Comparison of ENCODE assay signal across 9 cellular contexts in the genomic region with DNA sequence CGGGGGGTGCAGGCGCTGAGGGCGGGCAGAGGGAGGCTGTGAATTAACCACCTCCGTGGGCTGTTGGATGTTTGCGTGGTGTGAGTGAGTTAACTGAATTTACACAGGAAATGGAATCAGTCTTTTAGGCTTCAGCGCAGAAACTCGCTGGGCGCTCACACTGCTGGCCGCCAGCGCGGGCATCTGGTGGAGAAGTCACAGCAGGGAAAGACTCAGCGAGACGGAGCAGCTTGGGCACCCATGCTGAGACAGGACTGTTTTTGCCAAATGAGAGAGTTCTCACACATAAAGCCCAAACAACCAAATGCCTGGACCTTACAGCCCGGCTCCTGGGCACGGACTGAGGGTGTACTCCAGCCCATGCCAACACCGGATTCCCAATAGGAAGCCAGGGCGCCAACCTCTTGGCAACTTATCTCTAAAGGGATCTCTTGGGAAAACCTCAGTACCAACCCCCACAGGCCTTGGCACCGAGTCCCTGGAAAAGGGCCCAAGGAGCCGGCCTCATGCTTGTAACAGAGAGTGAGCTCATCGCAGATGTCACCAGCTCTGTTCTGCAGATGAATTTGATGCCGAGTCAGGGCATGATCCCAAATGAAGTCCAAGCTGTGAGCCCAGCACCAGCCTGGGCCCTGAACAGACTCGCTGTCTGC. TPM values are rescaled to one million over a fixed set of nuclear protein-coding genes. Genes with fewer than 3 reads are reported as not detected.
DNase-seq lines count a peak whose midpoint lies in the region; ATAC-seq and TF ChIP-seq lines count a peak whose summit lies in the region.
"Not testable (repeated sequence)": the region's sequence is repeated elsewhere in the genome, so short reads cannot be mapped to it uniquely, and the experiment has no call there.
"Had no signal": no experiment of that assay in that cellular context is flagged by ENCODE, and none has a peak within 500 bp of the region (broad histone marks: within the 10 kb centered on the region; RNA-seq: fewer than 3 reads in every experiment).

No MANE protein-coding gene starts in this region.

- not testable (repeated sequence) for DNase-seq in left lobe of liver (ENCODE audit: low spot score); gastrocnemius medialis; aorta

- in situ Hi-C loops in gastrocnemius medialis (cut with MboI; ENCODE audit: low sequenced_read_pairs in 4 of 4), result not testable (repeated sequence)

- H3K9me3 ChIP-seq in gastroesophageal sphincter; gastrocnemius medialis; aorta (ENCODE audit: control insufficient read depth, low read length): not testable (repeated sequence)

- TF ChIP-seq POLR2A in gastroesophageal sphincter (IDR thresholded peaks at IDR 0.05); gastrocnemius medialis (IDR thresholded peaks at IDR 0.05): not testable (repeated sequence)

- not testable (repeated sequence) for H3K36me3 ChIP-seq in gastroesophageal sphincter; gastrocnemius medialis; aorta (ENCODE audit: control insufficient read depth in 1 of 2, insufficient read depth in 2 of 2, low read length in 1 of 2)

- H3K27ac ChIP-seq in gastroesophageal sphincter; gastrocnemius medialis; aorta (ENCODE audit: low read depth in 1 of 2, low read length in 2 of 2): not testable (repeated sequence)

- H3K27me3 ChIP-seq in gastroesophageal sphincter; gastrocnemius medialis; aorta (ENCODE audit: control insufficient read depth in 1 of 2, insufficient read depth in 2 of 2, low read length in 1 of 2): not testable (repeated sequence)

- intact Hi-C loops in gastrocnemius medialis (cut with DNase I; ENCODE audit: low total_unique reads); aorta (cut with DNase I): not testable (repeated sequence)

- not testable (repeated sequence) for H3K4me1 ChIP-seq in gastroesophageal sphincter; gastrocnemius medialis; aorta (ENCODE audit: control insufficient read depth in 1 of 2, insufficient read depth in 2 of 2, low read length in 2 of 2)

- ATAC-seq in SK-N-SH treated with all-trans-retinoic acid at 6 μM for 48 hours, result peak; percentile 44; the same call in 2 of the 3 replicates
- peak; percentile 31 for ATAC-seq in gastroesophageal sphincter
- ATAC-seq in left lobe of liver, result peak; percentile 20
- peak; percentile 90 to 94 for ATAC-seq in gastrocnemius medialis
- peak; percentile 75 for ATAC-seq in aorta (ENCODE audit: low FRiP score)

- not testable (repeated sequence) for H3K4me3 ChIP-seq in gastroesophageal sphincter; gastrocnemius medialis; aorta (ENCODE audit: low read length in 2 of 2)

- TF ChIP-seq CTCF in gastroesophageal sphincter (IDR thresholded peaks at IDR 0.05); gastrocnemius medialis (IDR thresholded peaks at IDR 0.05 in 4 of 5, conservative IDR thresholded peaks at IDR 0.05 in 1 of 5): not testable (repeated sequence)

- WGBS in gastroesophageal sphincter (ENCODE audit: low coverage in 1 of 2), 2 donors, result no CpG with 5 or more reads among the region's 22 CpGs
- no CpG with 5 or more reads among the region's 22 CpGs for WGBS in aorta, 2 donors

- not testable (repeated sequence) for TF ChIP-seq EP300 in gastroesophageal sphincter (IDR thresholded peaks at IDR 0.05)

RNA-seq across cellular contexts. Expression of a gene that starts 11.2 kb away (rescaled TPM):
- total RNA-seq in gastroesophageal sphincter, result 10 to 100 TPM in 3 of 4 donors, 1 to 10 TPM in 1; 9.7 to 27.2 (median 19.0) TPM
- 427 TPM for total RNA-seq in left lobe of liver
- total RNA-seq in gastrocnemius medialis, result 1 to 10 TPM; 1.0 to 3.4 (median 1.4) TPM
- 10 to 100 TPM in 1 of 2 donors, 1 to 10 TPM in 1; 9.2 to 20.3 TPM for total RNA-seq in aorta
- 10 to 100 TPM; 20.4 to 38.1 TPM for polyA plus RNA-seq in aorta
- total RNA-seq: CD4-positive, CD25-positive, alpha-beta regulatory T cell had no signal
- polyA plus RNA-seq: CD14-positive monocyte; CD4-positive, alpha-beta memory T cell; CD8-positive, alpha-beta memory T cell had no signal

RNA-seq across cellular contexts. Expression of a gene that starts 43.0 kb away (rescaled TPM):
- total RNA-seq in gastroesophageal sphincter, result 10 to 100 TPM; 26.6 to 49.5 (median 41.4) TPM
- 11.0 TPM for total RNA-seq in left lobe of liver
- total RNA-seq in gastrocnemius medialis, result 10 to 100 TPM in 3 of 4 donors, 1 to 10 TPM in 1; 7.7 to 30.0 (median 18.0) TPM
- total RNA-seq in aorta, result 10 to 100 TPM in 1 of 2 donors, 1 to 10 TPM in 1; 6.0 to 43.0 TPM
- polyA plus RNA-seq in aorta, result 10 to 100 TPM; 38.6 to 52.1 TPM

Comparison
In these comparisons a context has a peak if more than half of its experiments do, and no peak if none do; other contexts are left out.
1. ATAC-seq: peak in every context shown above with its lines; median percentile 92 in gastrocnemius medialis; 75 in aorta; 44 in SK-N-SH treated with all-trans-retinoic acid at 6 μM for 48 hours; 31 in gastroesophageal sphincter; 20 in left lobe of liver.
2. RNA of a gene that starts 11.2 kb away (total RNA-seq): 427 TPM in left lobe of liver (single experiment); 9.7 to 27.2 TPM in gastroesophageal sphincter, 9.2 to 20.3 TPM in aorta and 1.0 to 3.4 TPM in gastrocnemius medialis; every median in the first group is over 10 times any median in the second.